In the genomic region with DNA sequence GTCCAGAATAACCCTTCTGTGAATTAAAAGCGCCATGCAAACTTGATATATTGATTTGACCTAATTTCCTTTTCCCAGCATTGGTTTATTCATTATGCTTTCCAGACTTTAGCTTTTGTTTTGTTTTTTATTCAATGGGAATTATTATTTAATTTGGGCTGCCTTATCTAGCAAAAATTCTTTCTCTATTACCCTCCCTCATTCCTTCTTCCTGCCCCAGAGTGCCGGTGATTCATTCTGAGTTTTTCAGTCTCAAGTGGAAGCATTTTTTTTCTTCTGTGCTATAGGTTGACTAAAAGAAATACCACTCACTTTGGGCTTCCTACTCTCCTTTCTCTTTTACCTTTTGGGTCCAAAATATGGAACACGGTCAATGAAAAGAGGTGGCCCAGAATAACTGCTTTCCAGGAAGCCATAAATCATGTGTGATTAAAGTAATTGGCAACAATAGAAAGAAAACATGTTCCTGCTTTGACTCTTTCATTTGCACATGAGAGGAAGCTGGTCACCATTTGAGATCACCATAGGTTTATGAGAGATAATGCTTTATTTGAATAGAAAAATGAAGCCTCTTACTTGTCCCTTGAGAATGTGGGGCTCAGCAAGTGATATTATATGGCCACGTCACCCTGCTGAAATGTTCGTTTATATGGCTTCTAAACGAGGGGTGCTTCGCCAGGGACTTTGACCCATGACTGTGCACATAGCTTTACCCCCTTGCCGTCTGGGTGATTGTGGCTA, we compare ENCODE assay signal across 17 cellular contexts.
DNase-seq lines count a peak whose midpoint lies in the region; ATAC-seq, FAIRE-seq and TF ChIP-seq lines count a peak whose summit lies in the region.
"Had no signal": no experiment of that assay in that cellular context is flagged by ENCODE, and none has a peak within 500 bp of the region (broad histone marks: within the 10 kb centered on the region; RNA-seq: fewer than 3 reads in every experiment).

No MANE protein-coding gene starts in this region.

- H3K79me2 ChIP-seq in astrocyte (ENCODE audit: insufficient read depth, low read length), result no peaks in the 10 kb centered on the region

- H3K27me3 ChIP-seq in astrocyte (ENCODE audit: insufficient read depth, low read length), result no peaks in the 10 kb centered on the region
- H3K27me3 ChIP-seq in CD4-positive, alpha-beta T cell (ENCODE audit: control insufficient read depth, insufficient read depth, low read length), result no peaks in the 10 kb centered on the region
- H3K27me3 ChIP-seq: BE2C had no signal

- H3K4me1 Mint-ChIP-seq in astrocyte (ENCODE audit: low read depth, unreplicated experiment), result peaks cover 29% of the 10 kb centered on the region
- no peaks in the 10 kb centered on the region for H3K4me1 Mint-ChIP-seq in CD4-positive, alpha-beta T cell (ENCODE audit: low read depth)

- FAIRE-seq in astrocyte (lab: Jason Lieb, UNC), result peak; percentile 83
- FAIRE-seq: endometrium, H1, islet of Langerhans had no signal

- POLR2A ChIA-PET in CD4-positive, alpha-beta T cell (lab: Charles Lee), result no interaction called here
- POLR2A ChIA-PET in GM10248 (lab: Yijun Ruan, JAX), result no interaction called here

- no peak overlapping the region for H2AFZ ChIP-seq in astrocyte (ENCODE audit: low read depth, low read length)

- H3K9me3 Mint-ChIP-seq in astrocyte (ENCODE audit: unreplicated experiment), result peaks cover 2% of the 10 kb centered on the region
- H3K9me3 Mint-ChIP-seq in CD4-positive, alpha-beta T cell, result no peaks in the 10 kb centered on the region

- peak overlapping the region; percentile 41 for H3K9ac ChIP-seq in astrocyte (ENCODE audit: low read length)

- CTCF ChIA-PET in CD4-positive, alpha-beta T cell (lab: Charles Lee), result no interaction called here
- CTCF ChIA-PET in GM10248 (lab: Yijun Ruan, JAX), result no interaction called here

- peak overlapping the region; percentile 68 for H3K4me2 ChIP-seq in astrocyte (ENCODE audit: low read length)

- intact Hi-C loops in left colon (cut with DNase I, micrococcal nuclease), result no loop called here
- intact Hi-C loops in CD4-positive, alpha-beta T cell (cut with DNase I, micrococcal nuclease), result no loop called here

- H3K9me3 ChIP-seq in astrocyte (ENCODE audit: insufficient read depth, low read depth, low read length), result no peaks in the 10 kb centered on the region
- no peaks in the 10 kb centered on the region for H3K9me3 ChIP-seq in CD4-positive, alpha-beta T cell (ENCODE audit: control insufficient read depth, low read length)
- H3K9me3 ChIP-seq: BE2C had no signal

- peak; percentile 37 for DNase-seq in AG08395 (ENCODE audit: low spot score)
- DNase-seq in LHCN-M2 (ENCODE audit: low read depth), result peak; percentile 49
- DNase-seq in astrocyte (ENCODE audit: low read depth), result peak; percentile 79
- peak; percentile 39 to 43 for DNase-seq in left colon
- DNase-seq in CD4-positive, alpha-beta T cell, result no peak
- no peak for DNase-seq in stimulated activated CD4-positive, alpha-beta T cell treated with anti-CD3 and anti-CD28 coated beads, Interleukin-1b, Interleukin-23, amount 100 ng/mL, for 48 hours
- no peak for DNase-seq in GM10248 (ENCODE audit: extremely low spot score)
- DNase-seq in OCI-M2 (lab: John Stamatoyannopoulos, UW; ENCODE audit: unreplicated experiment), result no peak
- DNase-seq: activated CD4-positive, alpha-beta T cell treated with anti-CD3 and anti-CD28 coated beads, Interleukin-2, amount 50 U/mL, for 4 hours; BE2C; MV-4-11; NCI-H524; stimulated activated CD4-positive, alpha-beta T cell treated with anti-CD3 and anti-CD28 coated beads, Interleukin-2, amount 100 ng/mL, for 48 hours had no signal

- H3K27ac ChIP-seq in astrocyte (ENCODE audit: low read depth, low read length), result peak overlapping the region; percentile 74
- H3K27ac ChIP-seq in CD4-positive, alpha-beta T cell (ENCODE audit: low read depth, low read length), result no peak overlapping the region

- no peak overlapping the region for H3K4me3 ChIP-seq in astrocyte (ENCODE audit: insufficient read depth, low read depth, low read length)

- no peaks in the 10 kb centered on the region for H3K36me3 ChIP-seq in astrocyte (ENCODE audit: insufficient read depth, low read length)
- H3K36me3 ChIP-seq: BE2C had no signal

- ATAC-seq in left colon, result peak; percentile 90
- ATAC-seq in CD4-positive, alpha-beta T cell (ENCODE audit: poor library complexity), result no peak

- no peak overlapping the region for H3K4me3 Mint-ChIP-seq in astrocyte (ENCODE audit: unreplicated experiment)
- H3K4me3 Mint-ChIP-seq in CD4-positive, alpha-beta T cell, result no peak overlapping the region
- H3K4me3 Mint-ChIP-seq: activated naive CD8-positive, alpha-beta T cell had no signal

- no peak for TF ChIP-seq CTCF in astrocyte (IDR thresholded peaks at IDR 0.05; ENCODE audit: insufficient read depth, low read depth, low read length)
- TF ChIP-seq CTCF in CD4-positive, alpha-beta T cell (IDR thresholded peaks at IDR 0.05), result no peak
- TF ChIP-seq CTCF in GM10248 (IDR thresholded peaks at IDR 0.05; ENCODE audit: control extremely low read depth, extremely low read depth, low read depth, missing control alignments), result no peak

- no peaks in the 10 kb centered on the region for H3K36me3 Mint-ChIP-seq in astrocyte (ENCODE audit: low read depth, unreplicated experiment)
- no peaks in the 10 kb centered on the region for H3K36me3 Mint-ChIP-seq in CD4-positive, alpha-beta T cell (ENCODE audit: low read depth)
- H3K36me3 Mint-ChIP-seq: activated naive CD8-positive, alpha-beta T cell had no signal

- H3K4me1 ChIP-seq in astrocyte (ENCODE audit: insufficient read depth, low read length), result peaks cover 41% of the 10 kb centered on the region
- H3K4me1 ChIP-seq: BE2C had no signal

- H4K20me1 ChIP-seq in astrocyte (ENCODE audit: insufficient read depth, low read length), result no peaks in the 10 kb centered on the region

- peak overlapping the region; percentile 63 for H3K27ac Mint-ChIP-seq in astrocyte (ENCODE audit: unreplicated experiment)
- H3K27ac Mint-ChIP-seq in CD4-positive, alpha-beta T cell, result no peak overlapping the region
- H3K27ac Mint-ChIP-seq: activated naive CD8-positive, alpha-beta T cell had no signal

- H3K27me3 Mint-ChIP-seq in astrocyte (ENCODE audit: low read depth, unreplicated experiment), result no peaks in the 10 kb centered on the region
- no peaks in the 10 kb centered on the region for H3K27me3 Mint-ChIP-seq in CD4-positive, alpha-beta T cell
- H3K27me3 Mint-ChIP-seq: activated naive CD8-positive, alpha-beta T cell had no signal

Comparison
In these comparisons a context has a peak if more than half of its experiments do, and no peak if none do; other contexts are left out.
1. DNase-seq: peak in AG08395 (single experiment), LHCN-M2 (single experiment), astrocyte (single experiment) and left colon (2 of 2); none in CD4-positive, alpha-beta T cell (0 of 10), stimulated activated CD4-positive, alpha-beta T cell treated with anti-CD3 and anti-CD28 coated beads, Interleukin-1b, Interleukin-23, amount 100 ng/mL, for 48 hours (single experiment), GM10248 (single experiment) and OCI-M2 (single experiment).